1 cellular context compared by ENCODE assay signal in the genomic region with DNA sequence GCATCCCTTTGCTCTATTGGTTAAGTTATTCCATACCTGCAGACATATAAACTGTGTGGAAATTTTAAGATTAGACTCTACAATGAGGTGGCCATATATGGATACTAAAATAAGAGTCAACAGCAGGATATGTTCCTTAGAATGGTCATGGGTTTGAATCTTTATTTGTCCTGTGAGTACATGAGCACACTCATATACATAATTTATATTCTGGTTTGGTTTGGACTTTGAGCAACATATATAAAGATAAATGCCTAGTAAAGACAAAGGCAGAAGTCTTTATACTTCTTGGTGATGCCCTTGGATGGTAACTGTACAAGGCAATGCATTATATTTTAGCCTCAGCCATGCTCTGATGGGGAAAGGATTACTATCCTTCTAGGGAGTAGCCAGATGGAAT.
TF ChIP-seq lines count a peak whose summit lies in the region.

No MANE protein-coding gene starts in this region.

TF ChIP-seq in GM23338, 12 proteins besides CTCF, POLR2A, EP300 and RAD21 (continued from another document):
- TF ChIP-seq, protein P1, sequence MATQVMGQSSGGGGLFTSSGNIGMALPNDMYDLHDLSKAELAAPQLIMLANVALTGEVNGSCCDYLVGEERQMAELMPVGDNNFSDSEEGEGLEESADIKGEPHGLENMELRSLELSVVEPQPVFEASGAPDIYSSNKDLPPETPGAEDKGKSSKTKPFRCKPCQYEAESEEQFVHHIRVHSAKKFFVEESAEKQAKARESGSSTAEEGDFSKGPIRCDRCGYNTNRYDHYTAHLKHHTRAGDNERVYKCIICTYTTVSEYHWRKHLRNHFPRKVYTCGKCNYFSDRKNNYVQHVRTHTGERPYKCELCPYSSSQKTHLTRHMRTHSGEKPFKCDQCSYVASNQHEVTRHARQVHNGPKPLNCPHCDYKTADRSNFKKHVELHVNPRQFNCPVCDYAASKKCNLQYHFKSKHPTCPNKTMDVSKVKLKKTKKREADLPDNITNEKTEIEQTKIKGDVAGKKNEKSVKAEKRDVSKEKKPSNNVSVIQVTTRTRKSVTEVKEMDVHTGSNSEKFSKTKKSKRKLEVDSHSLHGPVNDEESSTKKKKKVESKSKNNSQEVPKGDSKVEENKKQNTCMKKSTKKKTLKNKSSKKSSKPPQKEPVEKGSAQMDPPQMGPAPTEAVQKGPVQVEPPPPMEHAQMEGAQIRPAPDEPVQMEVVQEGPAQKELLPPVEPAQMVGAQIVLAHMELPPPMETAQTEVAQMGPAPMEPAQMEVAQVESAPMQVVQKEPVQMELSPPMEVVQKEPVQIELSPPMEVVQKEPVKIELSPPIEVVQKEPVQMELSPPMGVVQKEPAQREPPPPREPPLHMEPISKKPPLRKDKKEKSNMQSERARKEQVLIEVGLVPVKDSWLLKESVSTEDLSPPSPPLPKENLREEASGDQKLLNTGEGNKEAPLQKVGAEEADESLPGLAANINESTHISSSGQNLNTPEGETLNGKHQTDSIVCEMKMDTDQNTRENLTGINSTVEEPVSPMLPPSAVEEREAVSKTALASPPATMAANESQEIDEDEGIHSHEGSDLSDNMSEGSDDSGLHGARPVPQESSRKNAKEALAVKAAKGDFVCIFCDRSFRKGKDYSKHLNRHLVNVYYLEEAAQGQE (IDR thresholded peaks at IDR 0.05; ENCODE audit: unreplicated experiment) = no peak
- no peak for TF ChIP-seq EZH2phosphoT487 (IDR thresholded peaks at IDR 0.05; ENCODE audit: unreplicated experiment)
- no peak for TF ChIP-seq CREB1 (CRISPR knock-in tag; IDR thresholded peaks at IDR 0.05; ENCODE audit: low read depth)
- TF ChIP-seq STAT1 (IDR thresholded peaks at IDR 0.05; ENCODE audit: unreplicated experiment) = no peak
- TF ChIP-seq, protein P2, sequence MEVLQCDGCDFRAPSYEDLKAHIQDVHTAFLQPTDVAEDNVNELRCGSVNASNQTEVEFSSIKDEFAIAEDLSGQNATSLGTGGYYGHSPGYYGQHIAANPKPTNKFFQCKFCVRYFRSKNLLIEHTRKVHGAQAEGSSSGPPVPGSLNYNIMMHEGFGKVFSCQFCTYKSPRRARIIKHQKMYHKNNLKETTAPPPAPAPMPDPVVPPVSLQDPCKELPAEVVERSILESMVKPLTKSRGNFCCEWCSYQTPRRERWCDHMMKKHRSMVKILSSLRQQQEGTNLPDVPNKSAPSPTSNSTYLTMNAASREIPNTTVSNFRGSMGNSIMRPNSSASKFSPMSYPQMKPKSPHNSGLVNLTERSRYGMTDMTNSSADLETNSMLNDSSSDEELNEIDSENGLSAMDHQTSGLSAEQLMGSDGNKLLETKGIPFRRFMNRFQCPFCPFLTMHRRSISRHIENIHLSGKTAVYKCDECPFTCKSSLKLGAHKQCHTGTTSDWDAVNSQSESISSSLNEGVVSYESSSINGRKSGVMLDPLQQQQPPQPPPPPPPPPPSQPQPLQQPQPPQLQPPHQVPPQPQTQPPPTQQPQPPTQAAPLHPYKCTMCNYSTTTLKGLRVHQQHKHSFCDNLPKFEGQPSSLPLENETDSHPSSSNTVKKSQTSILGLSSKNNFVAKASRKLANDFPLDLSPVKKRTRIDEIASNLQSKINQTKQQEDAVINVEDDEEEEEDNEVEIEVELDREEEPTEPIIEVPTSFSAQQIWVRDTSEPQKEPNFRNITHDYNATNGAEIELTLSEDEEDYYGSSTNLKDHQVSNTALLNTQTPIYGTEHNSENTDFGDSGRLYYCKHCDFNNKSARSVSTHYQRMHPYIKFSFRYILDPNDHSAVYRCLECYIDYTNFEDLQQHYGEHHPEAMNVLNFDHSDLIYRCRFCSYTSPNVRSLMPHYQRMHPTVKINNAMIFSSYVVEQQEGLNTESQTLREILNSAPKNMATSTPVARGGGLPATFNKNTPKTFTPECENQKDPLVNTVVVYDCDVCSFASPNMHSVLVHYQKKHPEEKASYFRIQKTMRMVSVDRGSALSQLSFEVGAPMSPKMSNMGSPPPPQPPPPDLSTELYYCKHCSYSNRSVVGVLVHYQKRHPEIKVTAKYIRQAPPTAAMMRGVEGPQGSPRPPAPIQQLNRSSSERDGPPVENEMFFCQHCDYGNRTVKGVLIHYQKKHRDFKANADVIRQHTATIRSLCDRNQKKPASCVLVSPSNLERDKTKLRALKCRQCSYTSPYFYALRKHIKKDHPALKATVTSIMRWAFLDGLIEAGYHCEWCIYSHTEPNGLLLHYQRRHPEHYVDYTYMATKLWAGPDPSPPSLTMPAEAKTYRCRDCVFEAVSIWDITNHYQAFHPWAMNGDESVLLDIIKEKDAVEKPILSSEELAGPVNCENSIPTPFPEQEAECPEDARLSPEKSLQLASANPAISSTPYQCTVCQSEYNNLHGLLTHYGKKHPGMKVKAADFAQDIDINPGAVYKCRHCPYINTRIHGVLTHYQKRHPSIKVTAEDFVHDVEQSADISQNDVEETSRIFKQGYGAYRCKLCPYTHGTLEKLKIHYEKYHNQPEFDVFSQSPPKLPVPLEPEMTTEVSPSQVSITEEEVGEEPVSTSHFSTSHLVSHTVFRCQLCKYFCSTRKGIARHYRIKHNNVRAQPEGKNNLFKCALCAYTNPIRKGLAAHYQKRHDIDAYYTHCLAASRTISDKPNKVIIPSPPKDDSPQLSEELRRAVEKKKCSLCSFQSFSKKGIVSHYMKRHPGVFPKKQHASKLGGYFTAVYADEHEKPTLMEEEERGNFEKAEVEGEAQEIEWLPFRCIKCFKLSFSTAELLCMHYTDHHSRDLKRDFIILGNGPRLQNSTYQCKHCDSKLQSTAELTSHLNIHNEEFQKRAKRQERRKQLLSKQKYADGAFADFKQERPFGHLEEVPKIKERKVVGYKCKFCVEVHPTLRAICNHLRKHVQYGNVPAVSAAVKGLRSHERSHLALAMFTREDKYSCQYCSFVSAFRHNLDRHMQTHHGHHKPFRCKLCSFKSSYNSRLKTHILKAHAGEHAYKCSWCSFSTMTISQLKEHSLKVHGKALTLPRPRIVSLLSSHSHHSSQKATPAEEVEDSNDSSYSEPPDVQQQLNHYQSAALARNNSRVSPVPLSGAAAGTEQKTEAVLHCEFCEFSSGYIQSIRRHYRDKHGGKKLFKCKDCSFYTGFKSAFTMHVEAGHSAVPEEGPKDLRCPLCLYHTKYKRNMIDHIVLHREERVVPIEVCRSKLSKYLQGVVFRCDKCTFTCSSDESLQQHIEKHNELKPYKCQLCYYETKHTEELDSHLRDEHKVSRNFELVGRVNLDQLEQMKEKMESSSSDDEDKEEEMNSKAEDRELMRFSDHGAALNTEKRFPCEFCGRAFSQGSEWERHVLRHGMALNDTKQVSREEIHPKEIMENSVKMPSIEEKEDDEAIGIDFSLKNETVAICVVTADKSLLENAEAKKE (CRISPR knock-in tag; IDR thresholded peaks at IDR 0.05) = no peak
